Comparison of ENCODE assay signal across 2 cellular contexts in the genomic region with DNA sequence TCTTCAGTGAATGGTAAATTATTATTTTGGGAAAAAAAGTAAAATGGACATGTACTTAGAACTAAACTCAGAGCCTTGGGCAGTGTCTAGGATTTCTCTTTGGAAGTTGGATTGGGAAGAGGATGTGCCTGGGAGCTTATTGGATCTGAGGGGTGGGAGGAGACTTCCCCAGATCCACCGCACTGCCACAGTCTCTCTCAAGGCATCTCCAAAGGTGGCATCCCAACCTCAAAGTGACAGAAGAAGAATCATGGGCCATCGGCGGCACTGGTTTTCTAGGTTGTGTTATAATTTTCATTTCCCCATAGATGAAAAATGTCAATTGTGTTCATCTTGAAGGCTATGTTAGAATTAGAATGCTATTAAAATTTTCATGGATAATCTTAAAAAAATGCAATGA.
TF ChIP-seq lines count a peak whose summit lies in the region.

No MANE protein-coding gene starts in this region.

TF ChIP-seq in HepG2, 621 proteins besides CTCF, POLR2A, EP300 and RAD21 (continues in another document):
- TF ChIP-seq, protein P1, sequence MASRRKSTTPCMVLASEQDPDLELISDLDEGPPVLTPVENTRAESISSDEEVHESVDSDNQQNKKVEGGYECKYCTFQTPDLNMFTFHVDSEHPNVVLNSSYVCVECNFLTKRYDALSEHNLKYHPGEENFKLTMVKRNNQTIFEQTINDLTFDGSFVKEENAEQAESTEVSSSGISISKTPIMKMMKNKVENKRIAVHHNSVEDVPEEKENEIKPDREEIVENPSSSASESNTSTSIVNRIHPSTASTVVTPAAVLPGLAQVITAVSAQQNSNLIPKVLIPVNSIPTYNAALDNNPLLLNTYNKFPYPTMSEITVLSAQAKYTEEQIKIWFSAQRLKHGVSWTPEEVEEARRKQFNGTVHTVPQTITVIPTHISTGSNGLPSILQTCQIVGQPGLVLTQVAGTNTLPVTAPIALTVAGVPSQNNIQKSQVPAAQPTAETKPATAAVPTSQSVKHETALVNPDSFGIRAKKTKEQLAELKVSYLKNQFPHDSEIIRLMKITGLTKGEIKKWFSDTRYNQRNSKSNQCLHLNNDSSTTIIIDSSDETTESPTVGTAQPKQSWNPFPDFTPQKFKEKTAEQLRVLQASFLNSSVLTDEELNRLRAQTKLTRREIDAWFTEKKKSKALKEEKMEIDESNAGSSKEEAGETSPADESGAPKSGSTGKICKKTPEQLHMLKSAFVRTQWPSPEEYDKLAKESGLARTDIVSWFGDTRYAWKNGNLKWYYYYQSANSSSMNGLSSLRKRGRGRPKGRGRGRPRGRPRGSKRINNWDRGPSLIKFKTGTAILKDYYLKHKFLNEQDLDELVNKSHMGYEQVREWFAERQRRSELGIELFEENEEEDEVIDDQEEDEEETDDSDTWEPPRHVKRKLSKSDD (CRISPR knock-in tag; IDR thresholded peaks at IDR 0.05; ENCODE audit: low read depth), result no peak
- TF ChIP-seq, protein P2, sequence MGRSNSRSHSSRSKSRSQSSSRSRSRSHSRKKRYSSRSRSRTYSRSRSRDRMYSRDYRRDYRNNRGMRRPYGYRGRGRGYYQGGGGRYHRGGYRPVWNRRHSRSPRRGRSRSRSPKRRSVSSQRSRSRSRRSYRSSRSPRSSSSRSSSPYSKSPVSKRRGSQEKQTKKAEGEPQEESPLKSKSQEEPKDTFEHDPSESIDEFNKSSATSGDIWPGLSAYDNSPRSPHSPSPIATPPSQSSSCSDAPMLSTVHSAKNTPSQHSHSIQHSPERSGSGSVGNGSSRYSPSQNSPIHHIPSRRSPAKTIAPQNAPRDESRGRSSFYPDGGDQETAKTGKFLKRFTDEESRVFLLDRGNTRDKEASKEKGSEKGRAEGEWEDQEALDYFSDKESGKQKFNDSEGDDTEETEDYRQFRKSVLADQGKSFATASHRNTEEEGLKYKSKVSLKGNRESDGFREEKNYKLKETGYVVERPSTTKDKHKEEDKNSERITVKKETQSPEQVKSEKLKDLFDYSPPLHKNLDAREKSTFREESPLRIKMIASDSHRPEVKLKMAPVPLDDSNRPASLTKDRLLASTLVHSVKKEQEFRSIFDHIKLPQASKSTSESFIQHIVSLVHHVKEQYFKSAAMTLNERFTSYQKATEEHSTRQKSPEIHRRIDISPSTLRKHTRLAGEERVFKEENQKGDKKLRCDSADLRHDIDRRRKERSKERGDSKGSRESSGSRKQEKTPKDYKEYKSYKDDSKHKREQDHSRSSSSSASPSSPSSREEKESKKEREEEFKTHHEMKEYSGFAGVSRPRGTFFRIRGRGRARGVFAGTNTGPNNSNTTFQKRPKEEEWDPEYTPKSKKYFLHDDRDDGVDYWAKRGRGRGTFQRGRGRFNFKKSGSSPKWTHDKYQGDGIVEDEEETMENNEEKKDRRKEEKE (IDR thresholded peaks at IDR 0.05), result no peak
- no peak for TF ChIP-seq NFE2L1 (CRISPR knock-in tag; IDR thresholded peaks at IDR 0.05; ENCODE audit: borderline replicate concordance)
- TF ChIP-seq, protein P3, sequence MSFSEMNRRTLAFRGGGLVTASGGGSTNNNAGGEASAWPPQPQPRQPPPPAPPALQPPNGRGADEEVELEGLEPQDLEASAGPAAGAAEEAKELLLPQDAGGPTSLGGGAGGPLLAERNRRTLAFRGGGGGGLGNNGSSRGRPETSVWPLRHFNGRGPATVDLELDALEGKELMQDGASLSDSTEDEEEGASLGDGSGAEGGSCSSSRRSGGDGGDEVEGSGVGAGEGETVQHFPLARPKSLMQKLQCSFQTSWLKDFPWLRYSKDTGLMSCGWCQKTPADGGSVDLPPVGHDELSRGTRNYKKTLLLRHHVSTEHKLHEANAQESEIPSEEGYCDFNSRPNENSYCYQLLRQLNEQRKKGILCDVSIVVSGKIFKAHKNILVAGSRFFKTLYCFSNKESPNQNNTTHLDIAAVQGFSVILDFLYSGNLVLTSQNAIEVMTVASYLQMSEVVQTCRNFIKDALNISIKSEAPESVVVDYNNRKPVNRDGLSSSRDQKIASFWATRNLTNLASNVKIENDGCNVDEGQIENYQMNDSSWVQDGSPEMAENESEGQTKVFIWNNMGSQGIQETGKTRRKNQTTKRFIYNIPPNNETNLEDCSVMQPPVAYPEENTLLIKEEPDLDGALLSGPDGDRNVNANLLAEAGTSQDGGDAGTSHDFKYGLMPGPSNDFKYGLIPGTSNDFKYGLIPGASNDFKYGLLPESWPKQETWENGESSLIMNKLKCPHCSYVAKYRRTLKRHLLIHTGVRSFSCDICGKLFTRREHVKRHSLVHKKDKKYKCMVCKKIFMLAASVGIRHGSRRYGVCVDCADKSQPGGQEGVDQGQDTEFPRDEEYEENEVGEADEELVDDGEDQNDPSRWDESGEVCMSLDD (CRISPR knock-in tag; IDR thresholded peaks at IDR 0.05; ENCODE audit: borderline replicate concordance), result no peak
- no peak for TF ChIP-seq CAMTA2 (CRISPR knock-in tag; IDR thresholded peaks at IDR 0.05; ENCODE audit: borderline replicate concordance)
- TF ChIP-seq SP140L (CRISPR knock-in tag; IDR thresholded peaks at IDR 0.05; ENCODE audit: borderline replicate concordance), result no peak
- TF ChIP-seq, protein P4, sequence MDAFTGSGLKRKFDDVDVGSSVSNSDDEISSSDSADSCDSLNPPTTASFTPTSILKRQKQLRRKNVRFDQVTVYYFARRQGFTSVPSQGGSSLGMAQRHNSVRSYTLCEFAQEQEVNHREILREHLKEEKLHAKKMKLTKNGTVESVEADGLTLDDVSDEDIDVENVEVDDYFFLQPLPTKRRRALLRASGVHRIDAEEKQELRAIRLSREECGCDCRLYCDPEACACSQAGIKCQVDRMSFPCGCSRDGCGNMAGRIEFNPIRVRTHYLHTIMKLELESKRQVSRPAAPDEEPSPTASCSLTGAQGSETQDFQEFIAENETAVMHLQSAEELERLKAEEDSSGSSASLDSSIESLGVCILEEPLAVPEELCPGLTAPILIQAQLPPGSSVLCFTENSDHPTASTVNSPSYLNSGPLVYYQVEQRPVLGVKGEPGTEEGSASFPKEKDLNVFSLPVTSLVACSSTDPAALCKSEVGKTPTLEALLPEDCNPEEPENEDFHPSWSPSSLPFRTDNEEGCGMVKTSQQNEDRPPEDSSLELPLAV (CRISPR knock-in tag; conservative IDR thresholded peaks at IDR 0.05; ENCODE audit: low read depth), result no peak

TF ChIP-seq in endothelial cell of umbilical vein, 7 proteins besides CTCF, POLR2A, EP300 and RAD21 (continued from another document):
- TF ChIP-seq EZH2 (IDR thresholded peaks at IDR 0.05; ENCODE audit: borderline replicate concordance, low read depth, low read length, severe bottlenecking), result no peak
